1 cellular context compared by ENCODE assay signal in the genomic region with DNA sequence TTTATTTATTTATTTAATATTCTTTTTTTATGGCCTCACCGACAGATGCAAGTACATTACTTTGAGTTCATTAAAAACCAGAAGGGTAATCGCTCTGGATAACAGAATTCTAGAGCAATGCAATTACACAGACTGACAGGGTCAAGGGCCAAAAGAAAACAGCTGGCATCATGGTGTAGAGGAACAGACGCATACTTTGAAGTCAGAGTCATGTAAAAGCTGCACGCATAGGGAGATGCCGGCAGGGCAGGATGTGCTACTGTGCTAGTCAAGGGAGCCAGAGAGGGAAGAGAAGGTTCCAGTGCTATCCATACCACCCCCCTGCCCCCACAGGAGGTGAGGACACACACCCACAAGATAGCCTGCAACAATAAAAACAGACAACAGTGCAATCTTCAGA.
TF ChIP-seq lines count a peak whose summit lies in the region.

No MANE protein-coding gene starts in this region.

TF ChIP-seq in IMR-90, 13 proteins besides CTCF, POLR2A, EP300 and RAD21 (continued from another document):
- TF ChIP-seq, protein P1, sequence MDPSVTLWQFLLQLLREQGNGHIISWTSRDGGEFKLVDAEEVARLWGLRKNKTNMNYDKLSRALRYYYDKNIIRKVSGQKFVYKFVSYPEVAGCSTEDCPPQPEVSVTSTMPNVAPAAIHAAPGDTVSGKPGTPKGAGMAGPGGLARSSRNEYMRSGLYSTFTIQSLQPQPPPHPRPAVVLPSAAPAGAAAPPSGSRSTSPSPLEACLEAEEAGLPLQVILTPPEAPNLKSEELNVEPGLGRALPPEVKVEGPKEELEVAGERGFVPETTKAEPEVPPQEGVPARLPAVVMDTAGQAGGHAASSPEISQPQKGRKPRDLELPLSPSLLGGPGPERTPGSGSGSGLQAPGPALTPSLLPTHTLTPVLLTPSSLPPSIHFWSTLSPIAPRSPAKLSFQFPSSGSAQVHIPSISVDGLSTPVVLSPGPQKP (IDR thresholded peaks at IDR 0.05; ENCODE audit: borderline replicate concordance, low read depth, low read length), result no peak
- TF ChIP-seq NFE2L2 (IDR thresholded peaks at IDR 0.05; ENCODE audit: low read depth, low read length) (peak; percentile 19; the same call in 1 of the 2 replicates), MAFK (IDR thresholded peaks at IDR 0.05; ENCODE audit: low read depth, low read length) (no peak), MXI1 (IDR thresholded peaks at IDR 0.05; ENCODE audit: borderline replicate concordance, low read depth, low read length) (no peak), CHD1 (IDR thresholded peaks at IDR 0.05; ENCODE audit: low read depth, low read length) (no peak), SMC3 (IDR thresholded peaks at IDR 0.05; ENCODE audit: low read depth, low read length) (no peak), MAZ (IDR thresholded peaks at IDR 0.05; ENCODE audit: borderline replicate concordance, low read depth, low read length) (no peak)
- TF ChIP-seq, protein P2, sequence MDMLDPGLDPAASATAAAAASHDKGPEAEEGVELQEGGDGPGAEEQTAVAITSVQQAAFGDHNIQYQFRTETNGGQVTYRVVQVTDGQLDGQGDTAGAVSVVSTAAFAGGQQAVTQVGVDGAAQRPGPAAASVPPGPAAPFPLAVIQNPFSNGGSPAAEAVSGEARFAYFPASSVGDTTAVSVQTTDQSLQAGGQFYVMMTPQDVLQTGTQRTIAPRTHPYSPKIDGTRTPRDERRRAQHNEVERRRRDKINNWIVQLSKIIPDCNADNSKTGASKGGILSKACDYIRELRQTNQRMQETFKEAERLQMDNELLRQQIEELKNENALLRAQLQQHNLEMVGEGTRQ (IDR thresholded peaks at IDR 0.05; ENCODE audit: low read depth, low read length), result no peak
